Comparison of ENCODE assay signal across 15 cellular contexts in genomic region chr11:47109051-47109791, GRCh38.
A peak's percentile ranks its signal among the peaks of the same experiment; 100 is the strongest.
DNase-seq lines count a peak whose midpoint lies in the region; ATAC-seq and TF ChIP-seq lines count a peak whose summit lies in the region.
"Had no signal": no experiment of that assay in that cellular context is flagged by ENCODE, and none has a peak within 500 bp of the region (broad histone marks: within the 10 kb centered on the region; RNA-seq: fewer than 3 reads in every experiment).

No MANE protein-coding gene starts in this region.

- H3K4me3 ChIP-seq in mesodermal cell (ENCODE audit: extremely low read depth, insufficient read depth, low read length, poor library complexity, severe bottlenecking) (no peak overlapping the region), tibial nerve (no peak overlapping the region)
- H3K4me3 ChIP-seq: Peyer's patch, thoracic aorta had no signal

- H3K4me1 ChIP-seq in mesodermal cell (ENCODE audit: control insufficient read depth, insufficient read depth, low read length, poor library complexity, severe bottlenecking) (peaks cover 14% of the 10 kb centered on the region), tibial nerve (peaks cover 0 to 40% (median 5%) of the 10 kb centered on the region in 4 donors)

- TF ChIP-seq POLR2A in tibial nerve (IDR thresholded peaks at IDR 0.05): no peak

- H3K9me3 ChIP-seq in mesodermal cell (ENCODE audit: control insufficient read depth, low read length) (no peaks in the 10 kb centered on the region), tibial nerve (no peaks in the 10 kb centered on the region)
- H3K9me3 ChIP-seq: Peyer's patch, thoracic aorta had no signal

- H3K27me3 ChIP-seq in tibial nerve: no peaks in the 10 kb centered on the region
- H3K27me3 ChIP-seq: Peyer's patch had no signal

- no peaks in the 10 kb centered on the region for H3K36me3 ChIP-seq in mesodermal cell (ENCODE audit: control insufficient read depth, insufficient read depth, low read length)
- H3K36me3 ChIP-seq in tibial nerve: no peaks in the 10 kb centered on the region
- H3K36me3 ChIP-seq: Peyer's patch, thoracic aorta had no signal

- TF ChIP-seq CTCF in tibial nerve (IDR thresholded peaks at IDR 0.05) (no peak), GM20000 (IDR thresholded peaks at IDR 0.05; ENCODE audit: extremely low read depth, missing control alignments) (no peak)

- 86 to 90% methylated on average over 4 to 5 of the region's 6 CpGs for whole genome bisulfite sequencing in mesodermal cell (ENCODE audit: insufficient coverage in 2 of 2), 2 experiments
- WGBS in tibial nerve, 2 donors: 44 to 45% methylated on average over 6 of the region's 6 CpGs

- no peak for TF ChIP-seq EP300 in tibial nerve (IDR thresholded peaks at IDR 0.05)

- H3K27ac ChIP-seq in mesodermal cell (ENCODE audit: low read depth, low read length, severe bottlenecking) (peak overlapping the region; percentile 53), tibial nerve (peak overlapping the region; percentile 10 to 51 (median 30))
- H3K27ac ChIP-seq: KMS-11, Peyer's patch, thoracic aorta had no signal

- DNase-seq in cerebellar cortex (ENCODE audit: low spot score) (peak; percentile 36), tibial nerve (ENCODE audit: low spot score in 2 of 2) (no peak), EL (no peak), GM20000 (ENCODE audit: low spot score) (no peak), Kasumi-1 (lab: John Stamatoyannopoulos, UW) (no peak)
- DNase-seq: activated gamma-delta T cell; CD4-positive, CD25-positive, alpha-beta regulatory T cell; effector CD4-positive, alpha-beta T cell; H9; NCI-H524 treated with DMSO at 0.1 percent for 48 hours; Peyer's patch had no signal

- ATAC-seq in GM21390 (IDR thresholded peaks at IDR 0.05; ENCODE audit: unreplicated experiment): peak; percentile 43
